19 cellular contexts compared by ENCODE assay signal in the genomic region with DNA sequence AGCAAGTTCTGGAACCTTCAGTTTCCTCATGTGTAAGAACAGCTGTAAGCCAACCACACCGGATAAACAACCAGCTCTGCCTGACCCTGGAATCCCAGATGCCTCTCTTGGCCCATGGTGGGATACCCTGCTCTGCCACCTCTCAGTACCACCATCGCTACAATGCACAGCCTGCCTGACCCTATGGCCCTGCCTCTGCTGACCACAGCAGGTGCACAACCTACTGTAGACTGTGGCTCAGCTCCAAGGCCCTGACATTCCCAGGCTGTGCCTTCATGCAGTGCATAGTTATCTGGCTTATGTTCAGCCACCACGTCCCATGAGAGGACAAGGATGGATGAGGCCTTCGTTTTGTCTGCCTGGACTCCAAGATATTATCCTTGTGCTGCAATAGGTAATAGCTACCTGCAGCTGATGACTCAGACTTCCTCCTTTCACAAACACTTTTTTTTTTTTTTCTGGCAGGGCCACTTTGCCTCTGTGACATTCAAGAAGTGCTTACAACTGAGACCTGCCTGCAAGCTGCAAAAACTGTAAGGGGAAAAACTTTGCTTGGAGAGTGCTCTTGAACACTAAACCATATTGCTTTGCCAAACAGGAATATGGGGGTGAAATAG.
DNase-seq lines count a peak whose midpoint lies in the region; ATAC-seq and TF ChIP-seq lines count a peak whose summit lies in the region.
"Had no signal": no experiment of that assay in that cellular context is flagged by ENCODE, and none has a peak within 500 bp of the region (broad histone marks: within the 10 kb centered on the region; RNA-seq: fewer than 3 reads in every experiment).

No MANE protein-coding gene starts in this region.

- POLR2A ChIA-PET in MCF 10A (lab: Yijun Ruan, JAX) = interaction anchor here (0.6 to 2.0 kb wide), 7 partner anchors 9 to 650 kb away, joined by 3 to 8 read pairs (median 3); no protein-coding TSS in a partner anchor

- H3K36me3 Mint-ChIP-seq in MCF 10A (ENCODE audit: insufficient read depth, unreplicated experiment) = no peaks in the 10 kb centered on the region

- H3K79me2 ChIP-seq in MM.1S (ENCODE audit: low read length) = no peaks in the 10 kb centered on the region

- H3K27ac ChIP-seq in breast epithelium (no peak overlapping the region), body of pancreas (peak overlapping the region in 1 of 4 donors; percentile 7), left lung (peak overlapping the region in 1 of 2 donors; percentile 26), upper lobe of left lung (peak overlapping the region in 1 of 4 donors; percentile 61), uterus (no peak overlapping the region), MM.1S (ENCODE audit: low read length) (no peak overlapping the region)
- H3K27ac ChIP-seq: ascending aorta, BLaER1, esophagus muscularis mucosa had no signal

- peaks cover 9% of the 10 kb centered on the region for H3K9me3 Mint-ChIP-seq in MCF 10A (ENCODE audit: unreplicated experiment)
- H3K9me3 Mint-ChIP-seq: activated naive CD4-positive, alpha-beta T cell treated with anti-CD3 and anti-CD28 coated beads, Interleukin-2, amount 50 U/mL, for 24 hours had no signal

- no TSS peak for BruUV-seq in MCF 10A (replicated peaks; lab: Mats Ljungman, UMichigan)

- no peak overlapping the region for H2AFZ ChIP-seq in MM.1S (ENCODE audit: low read length)

- no peak overlapping the region for H3K9ac ChIP-seq in MM.1S (ENCODE audit: low read length)
- H3K9ac ChIP-seq: BLaER1 had no signal

- H3K36me3 ChIP-seq in breast epithelium = no peaks in the 10 kb centered on the region
- H3K36me3 ChIP-seq in body of pancreas (replicated peaks in 1 of 2; ENCODE audit: insufficient read depth in 1 of 2, low read depth in 2 of 2) = no peaks in the 10 kb centered on the region
- no peaks in the 10 kb centered on the region for H3K36me3 ChIP-seq in left lung
- no peaks in the 10 kb centered on the region for H3K36me3 ChIP-seq in upper lobe of left lung
- H3K36me3 ChIP-seq in uterus = no peaks in the 10 kb centered on the region
- no peaks in the 10 kb centered on the region for H3K36me3 ChIP-seq in MM.1S (replicated peaks; ENCODE audit: insufficient read depth, low read length)
- H3K36me3 ChIP-seq: ascending aorta, BLaER1, esophagus muscularis mucosa had no signal

- no peaks in the 10 kb centered on the region for H3F3A ChIP-seq in MM.1S (ENCODE audit: insufficient read depth, low read length)

- TF ChIP-seq POLR2A in breast epithelium (IDR thresholded peaks at IDR 0.05) (no peak), body of pancreas (IDR thresholded peaks at IDR 0.05) (no peak), upper lobe of left lung (IDR thresholded peaks at IDR 0.05) (no peak), uterus (IDR thresholded peaks at IDR 0.05) (no peak)

- WGBS in body of pancreas, 2 donors = 58 to 62% methylated on average over 3 to 4 of the region's 4 CpGs
- WGBS in upper lobe of left lung, 2 donors = 69% methylated on average over 4 of the region's 4 CpGs

- no peak for TF ChIP-seq EP300 in upper lobe of left lung (IDR thresholded peaks at IDR 0.05)

- H3K4me2 ChIP-seq in MM.1S (ENCODE audit: low read depth, low read length) = no peak overlapping the region
- H3K4me2 ChIP-seq: BLaER1 had no signal

- H3K4me1 ChIP-seq in breast epithelium = no peaks in the 10 kb centered on the region
- H3K4me1 ChIP-seq in body of pancreas = no peaks in the 10 kb centered on the region
- no peaks in the 10 kb centered on the region for H3K4me1 ChIP-seq in left lung
- H3K4me1 ChIP-seq in upper lobe of left lung = peaks cover 0 to 3% (median 0%) of the 10 kb centered on the region in 4 donors
- H3K4me1 ChIP-seq in uterus = no peaks in the 10 kb centered on the region
- H3K4me1 ChIP-seq in MM.1S (ENCODE audit: low read length) = no peaks in the 10 kb centered on the region
- H3K4me1 ChIP-seq: ascending aorta, BLaER1, esophagus muscularis mucosa had no signal

- no peak overlapping the region for H3K4me3 ChIP-seq in breast epithelium
- no peak overlapping the region for H3K4me3 ChIP-seq in body of pancreas
- no peak overlapping the region for H3K4me3 ChIP-seq in left lung
- H3K4me3 ChIP-seq in upper lobe of left lung = no peak overlapping the region
- no peak overlapping the region for H3K4me3 ChIP-seq in uterus
- no peak overlapping the region for H3K4me3 ChIP-seq in MM.1S (ENCODE audit: low read length)
- H3K4me3 ChIP-seq: ascending aorta, BLaER1, esophagus muscularis mucosa had no signal

- H3K9me2 ChIP-seq in MM.1S (replicated peaks; ENCODE audit: insufficient read depth, low read length) = no peaks in the 10 kb centered on the region

- ATAC-seq in body of pancreas (peak; percentile 68), left lung (peak; percentile 90), upper lobe of left lung (ENCODE audit: low FRiP score in 2 of 2) (peak; percentile 25 to 77)
- ATAC-seq: left lobe of liver had no signal

- no peaks in the 10 kb centered on the region for H3K4me1 Mint-ChIP-seq in MCF 10A (ENCODE audit: insufficient read depth, unreplicated experiment)
- H3K4me1 Mint-ChIP-seq: activated naive CD4-positive, alpha-beta T cell treated with anti-CD3 and anti-CD28 coated beads, Interleukin-2, amount 50 U/mL, for 24 hours had no signal

- DNase-seq in MCF 10A (ENCODE audit: unreplicated experiment) (peak; percentile 54), breast epithelium (ENCODE audit: low spot score in 2 of 2) (no peak), body of pancreas (peak; percentile 18 to 53 (median 44)), left lung (no peak), upper lobe of left lung (peak in 1 of 2 donors; percentile 38), uterus (no peak), NCI-H345 treated with DMSO at 0.1 percent for 48 hours (lab: John Stamatoyannopoulos, UW; ENCODE audit: unreplicated experiment) (no peak), MM.1S (no peak)
- DNase-seq: effector CD4-positive, alpha-beta T cell; GDM1; IMR-90; NCI-H2029; NCI-H510A treated with DMSO at 0.1 percent for 48 hours; SW 1271 had no signal

- no peaks in the 10 kb centered on the region for H3K27me3 Mint-ChIP-seq in MCF 10A (ENCODE audit: insufficient read depth, unreplicated experiment)

- intact Hi-C loops in MCF 10A (cut with micrococcal nuclease) (no loop called here), breast epithelium (cut with DNase I; ENCODE audit: low total_unique reads) (no loop called here), body of pancreas (cut with DNase I) (no loop called here), left lung (cut with DNase I) (no loop called here), uterus (cut with DNase I; ENCODE audit: low total_unique reads) (no loop called here)

- H4K20me1 ChIP-seq in MM.1S (ENCODE audit: insufficient read depth, low read length) = no peaks in the 10 kb centered on the region
- H4K20me1 ChIP-seq: BLaER1 had no signal

- no peaks in the 10 kb centered on the region for H3K27me3 ChIP-seq in breast epithelium
- no peaks in the 10 kb centered on the region for H3K27me3 ChIP-seq in body of pancreas
- H3K27me3 ChIP-seq in left lung = no peaks in the 10 kb centered on the region
- no peaks in the 10 kb centered on the region for H3K27me3 ChIP-seq in upper lobe of left lung
- no peaks in the 10 kb centered on the region for H3K27me3 ChIP-seq in uterus
- no peaks in the 10 kb centered on the region for H3K27me3 ChIP-seq in MM.1S (replicated peaks; ENCODE audit: insufficient read depth, low read length)
- H3K27me3 ChIP-seq: ascending aorta, BLaER1 had no signal

- TF ChIP-seq CTCF in MCF 10A (IDR thresholded peaks at IDR 0.05; ENCODE audit: unreplicated experiment) (no peak), breast epithelium (IDR thresholded peaks at IDR 0.05) (no peak), body of pancreas (IDR thresholded peaks at IDR 0.05) (no peak), left lung (IDR thresholded peaks at IDR 0.05) (no peak), upper lobe of left lung (IDR thresholded peaks at IDR 0.05) (no peak), uterus (IDR thresholded peaks at IDR 0.05) (no peak), MM.1S (IDR thresholded peaks at IDR 0.05; ENCODE audit: low read length) (no peak)

- no peak overlapping the region for H3K4me3 Mint-ChIP-seq in MCF 10A (ENCODE audit: unreplicated experiment)
- H3K4me3 Mint-ChIP-seq: activated naive CD4-positive, alpha-beta T cell treated with anti-CD3 and anti-CD28 coated beads, Interleukin-2, amount 50 U/mL, for 24 hours had no signal

- no peak overlapping the region for H3K27ac Mint-ChIP-seq in MCF 10A (ENCODE audit: low read depth, unreplicated experiment)
- H3K27ac Mint-ChIP-seq: activated naive CD4-positive, alpha-beta T cell treated with anti-CD3 and anti-CD28 coated beads, Interleukin-2, amount 50 U/mL, for 24 hours had no signal

- peaks cover 0 to 13% of the 10 kb centered on the region in 2 donors for H3K9me3 ChIP-seq in breast epithelium
- H3K9me3 ChIP-seq in body of pancreas = no peaks in the 10 kb centered on the region
- H3K9me3 ChIP-seq in left lung = peaks cover 0 to 18% of the 10 kb centered on the region in 2 donors
- peaks cover 0 to 15% (median 8%) of the 10 kb centered on the region in 4 donors for H3K9me3 ChIP-seq in upper lobe of left lung
- no peaks in the 10 kb centered on the region for H3K9me3 ChIP-seq in uterus
- H3K9me3 ChIP-seq in MM.1S (replicated peaks; ENCODE audit: insufficient read depth, low read length) = no peaks in the 10 kb centered on the region

- CTCF ChIA-PET in MCF 10A (lab: Yijun Ruan, JAX) = interaction anchor here (0.6 to 0.9 kb wide), 6 partner anchors 45 to 227 kb away, joined by 3 to 4 read pairs (median 3); no protein-coding TSS in a partner anchor

Comparison
In these comparisons a context has a peak if more than half of its experiments do, and no peak if none do; other contexts are left out.
1. DNase-seq: peak in MCF 10A (single experiment) and body of pancreas (4 of 4); none in breast epithelium (0 of 2), left lung (0 of 2), uterus (0 of 2), NCI-H345 treated with DMSO at 0.1 percent for 48 hours (single experiment) and MM.1S (single experiment).
2. Peak in every context shown above with its lines, with median percentiles within 50 percentile points of each other: ATAC-seq.